In the genomic region with DNA sequence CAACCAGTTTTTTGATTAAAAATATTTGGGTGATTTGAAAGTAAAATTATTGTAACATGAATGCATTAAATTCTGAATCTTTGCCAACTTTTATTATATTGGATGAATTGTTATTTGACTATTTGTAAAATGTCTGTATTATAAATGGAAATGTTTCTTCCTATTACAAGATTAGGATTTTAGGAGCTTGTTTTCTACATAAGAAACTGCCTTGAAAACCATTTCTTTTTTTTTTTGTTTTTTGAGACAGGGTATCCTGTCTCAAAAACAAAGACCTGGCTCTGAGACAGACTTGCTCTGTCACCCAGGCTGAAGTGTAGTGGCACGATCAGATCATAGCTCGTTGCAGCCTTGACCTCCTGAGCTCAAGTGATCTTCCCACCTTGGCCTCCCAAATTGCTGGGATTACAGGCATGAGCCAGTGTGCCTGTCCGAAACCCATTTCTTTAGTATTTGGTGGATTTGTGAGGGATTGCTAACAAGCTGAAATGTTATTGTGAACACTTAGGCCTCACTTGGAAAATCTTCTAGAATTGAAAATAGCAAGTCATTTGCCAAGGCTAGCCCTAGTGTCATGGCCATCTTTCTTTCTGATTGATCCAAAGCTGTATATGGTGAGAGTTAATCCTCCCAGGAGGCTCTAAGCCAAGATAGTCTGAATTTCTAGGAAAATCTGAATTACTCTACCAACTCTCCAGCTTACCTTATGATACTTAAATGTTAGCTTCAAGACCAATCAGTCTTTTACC, we compare ENCODE assay signal across 8 cellular contexts.
DNase-seq lines count a peak whose midpoint lies in the region; ATAC-seq, FAIRE-seq and TF ChIP-seq lines count a peak whose summit lies in the region.

No MANE protein-coding gene starts in this region.

- POLR2A ChIA-PET in A549 (lab: Yijun Ruan, JAX), result interaction anchor here (1.6 to 3.0 kb wide), 2 partner anchors 9 to 29 kb away, joined by 7 to 24 read pairs; no protein-coding TSS in a partner anchor

- no peak overlapping the region for H3K27ac Mint-ChIP-seq in neural progenitor cell

- FAIRE-seq in A549 (lab: Jason Lieb, UNC), result no peak

- no peak for DNase-seq in A549 (ENCODE audit: low read depth in 1 of 2, low spot score in 1 of 2)
- no peak for DNase-seq in Peyer's patch
- DNase-seq in fibroblast of lung (ENCODE audit: low read depth in 2 of 2), result no peak
- no peak for DNase-seq in DMS 273 treated with DMSO at 0.1 percent for 48 hours (lab: John Stamatoyannopoulos, UW)
- no peak for DNase-seq in testis
- no peak for DNase-seq in NCI-H1417 treated with DMSO at 0.1 percent for 48 hours (lab: John Stamatoyannopoulos, UW)
- DNase-seq in neural progenitor cell (ENCODE audit: low spot score), result no peak

- H3K9ac ChIP-seq in fibroblast of lung (ENCODE audit: insufficient read depth, low read length), result no peak overlapping the region
- no peak overlapping the region for H3K9ac ChIP-seq in parathyroid adenoma
- no peak overlapping the region for H3K9ac ChIP-seq in neural progenitor cell

- H3K27me3 ChIP-seq in Peyer's patch (no peaks in the 10 kb centered on the region), fibroblast of lung (ENCODE audit: control insufficient read depth, insufficient read depth, low read length) (no peaks in the 10 kb centered on the region), parathyroid adenoma (ENCODE audit: control insufficient read depth, insufficient read depth, low read length) (no peaks in the 10 kb centered on the region), testis (no peaks in the 10 kb centered on the region), neural progenitor cell (no peaks in the 10 kb centered on the region)

- intact Hi-C loops in testis (cut with DNase I; ENCODE audit: low total_unique reads), result no loop called here

- H3K36me3 Mint-ChIP-seq in neural progenitor cell, result peaks cover 22% of the 10 kb centered on the region

- no peak for TF ChIP-seq RAD21 in A549 (conservative IDR thresholded peaks at IDR 0.05 in 1 of 2, IDR thresholded peaks at IDR 0.05 in 1 of 2)

- H3K36me3 ChIP-seq in Peyer's patch, result no peaks in the 10 kb centered on the region
- H3K36me3 ChIP-seq in fibroblast of lung (ENCODE audit: control insufficient read depth, insufficient read depth, low read length), result no peaks in the 10 kb centered on the region
- H3K36me3 ChIP-seq in parathyroid adenoma (ENCODE audit: control insufficient read depth, insufficient read depth, low read length), result no peaks in the 10 kb centered on the region
- H3K36me3 ChIP-seq in testis (ENCODE audit: low read depth, missing control alignments), result no peaks in the 10 kb centered on the region
- H3K36me3 ChIP-seq in neural progenitor cell, result no peaks in the 10 kb centered on the region

- H4K20me1 ChIP-seq in fibroblast of lung (ENCODE audit: control insufficient read depth, extremely low read depth, insufficient read depth, low read length), result no peaks in the 10 kb centered on the region
- H4K20me1 ChIP-seq in neural progenitor cell (ENCODE audit: low read depth), result peaks cover 47% of the 10 kb centered on the region

- H3K4me2 ChIP-seq in A549 (peak overlapping the region; percentile 81), fibroblast of lung (ENCODE audit: extremely low read depth, insufficient read depth, low read length) (no peak overlapping the region), parathyroid adenoma (ENCODE audit: low read length) (no peak overlapping the region), neural progenitor cell (no peak overlapping the region)

- no peak for ATAC-seq in A549

- peaks cover 76% of the 10 kb centered on the region for H3K4me1 Mint-ChIP-seq in neural progenitor cell

- peaks cover 7% of the 10 kb centered on the region for H3F3A ChIP-seq in neural progenitor cell (ENCODE audit: low read depth)

- peaks cover 2% of the 10 kb centered on the region for H3K27me3 Mint-ChIP-seq in neural progenitor cell (ENCODE audit: insufficient read depth, low read depth)

- 43% methylated on average over 3 of the region's 3 CpGs for WGBS in A549 (ENCODE audit: missing lambda C conversion rate)
- WGBS in testis, 2 donors, result 62 to 74% methylated on average over 3 of the region's 3 CpGs

- H3K9me3 Mint-ChIP-seq in neural progenitor cell, result peaks cover 18% of the 10 kb centered on the region

- peaks cover 15% of the 10 kb centered on the region; the same call in 2 of the 3 replicates for H3K9me3 ChIP-seq in A549
- H3K9me3 ChIP-seq in Peyer's patch, result no peaks in the 10 kb centered on the region
- no peaks in the 10 kb centered on the region for H3K9me3 ChIP-seq in fibroblast of lung (ENCODE audit: control insufficient read depth, insufficient read depth, low read depth, low read length)
- no peaks in the 10 kb centered on the region for H3K9me3 ChIP-seq in parathyroid adenoma (ENCODE audit: control insufficient read depth, low read length)
- no peaks in the 10 kb centered on the region for H3K9me3 ChIP-seq in testis
- no peaks in the 10 kb centered on the region for H3K9me3 ChIP-seq in neural progenitor cell (ENCODE audit: low read depth)

- CTCF ChIA-PET in A549 (lab: Yijun Ruan, JAX), result interaction anchor here (1.1 to 1.4 kb wide), 3 partner anchors 9 to 20 kb away, joined by 3 read pairs; no protein-coding TSS in a partner anchor

- H3K4me3 Mint-ChIP-seq in neural progenitor cell, result no peak overlapping the region

- H3K4me1 ChIP-seq in A549 (peaks cover 95% of the 10 kb centered on the region), Peyer's patch (peaks cover 0 to 73% (median 4%) of the 10 kb centered on the region in 4 donors), fibroblast of lung (ENCODE audit: control insufficient read depth, extremely low read depth, insufficient read depth, low read length) (peaks cover 33% of the 10 kb centered on the region), parathyroid adenoma (peaks cover 20% of the 10 kb centered on the region), testis (peaks cover 50% of the 10 kb centered on the region), neural progenitor cell (peaks cover 57% of the 10 kb centered on the region)

- H3K79me2 ChIP-seq in fibroblast of lung (ENCODE audit: control insufficient read depth, insufficient read depth, low read length) (peaks cover 58% of the 10 kb centered on the region), parathyroid adenoma (peaks cover 30% of the 10 kb centered on the region), neural progenitor cell (ENCODE audit: low read depth) (peaks cover 54% of the 10 kb centered on the region)

- TF ChIP-seq CTCF in A549 (IDR thresholded peaks at IDR 0.05), result no peak
- TF ChIP-seq CTCF in Peyer's patch (IDR thresholded peaks at IDR 0.05), result no peak
- no peak for TF ChIP-seq CTCF in fibroblast of lung (conservative IDR thresholded peaks at IDR 0.05 in 1 of 2, IDR thresholded peaks at IDR 0.05 in 1 of 2; ENCODE audit: low read depth in 1 of 2, low read length in 2 of 2)
- no peak for TF ChIP-seq CTCF in parathyroid adenoma (IDR thresholded peaks at IDR 0.05)
- no peak for TF ChIP-seq CTCF in testis (IDR thresholded peaks at IDR 0.05)
- no peak for TF ChIP-seq CTCF in neural progenitor cell (IDR thresholded peaks at IDR 0.05)

- no peak overlapping the region for H3K4me3 ChIP-seq in A549
- no peak overlapping the region for H3K4me3 ChIP-seq in Peyer's patch
- H3K4me3 ChIP-seq in fibroblast of lung (replicated peaks in 1 of 4; ENCODE audit: control extremely low read depth in 1 of 4, insufficient read depth in 1 of 4, low read depth in 3 of 4, low read length in 4 of 4), result no peak overlapping the region
- no peak overlapping the region for H3K4me3 ChIP-seq in parathyroid adenoma (ENCODE audit: low read depth, low read length)
- H3K4me3 ChIP-seq in testis, result no peak overlapping the region
- no peak overlapping the region for H3K4me3 ChIP-seq in neural progenitor cell

- TF ChIP-seq POLR2A in A549 (IDR thresholded peaks at IDR 0.05; ENCODE audit: low read length) (no peak), Peyer's patch (IDR thresholded peaks at IDR 0.05) (no peak), testis (IDR thresholded peaks at IDR 0.05) (no peak)

- TF ChIP-seq EP300 in A549 (IDR thresholded peaks at IDR 0.05), result no peak

- H2AFZ ChIP-seq in fibroblast of lung (ENCODE audit: low read length) (no peak overlapping the region), parathyroid adenoma (no peak overlapping the region), neural progenitor cell (replicated peaks) (no peak overlapping the region)

- H3K27ac ChIP-seq in A549, result peak overlapping the region; percentile 98
- peak overlapping the region in 3 of 4 donors; percentile 1 to 77 (median 76) for H3K27ac ChIP-seq in Peyer's patch
- peak overlapping the region; percentile 1 for H3K27ac ChIP-seq in fibroblast of lung (ENCODE audit: insufficient read depth, low read length)
- peak overlapping the region; percentile 6 for H3K27ac ChIP-seq in parathyroid adenoma
- no peak overlapping the region for H3K27ac ChIP-seq in testis
- H3K27ac ChIP-seq in neural progenitor cell, result no peak overlapping the region

TF ChIP-seq in A549, 52 proteins besides CTCF, POLR2A, EP300 and RAD21:
- TF ChIP-seq HOXB5 (CRISPR knock-in tag; IDR thresholded peaks at IDR 0.05) (0 out of 2 replicates have a peak, but pooled peaks have one; percentile 10), PBX3 (IDR thresholded peaks at IDR 0.05) (no peak), ATOH8 (CRISPR knock-in tag; IDR thresholded peaks at IDR 0.05; ENCODE audit: low read depth) (0 out of 2 replicates have a peak, but pooled peaks have one; percentile 19)

Comparison
In these comparisons a context has a peak if more than half of its experiments do, and no peak if none do; other contexts are left out.
1. H3K27ac ChIP-seq: peak in A549 (2 of 2), Peyer's patch (3 of 4), fibroblast of lung (single experiment) and parathyroid adenoma (single experiment); none in testis (0 of 2) and neural progenitor cell (single experiment).